1 cellular context compared by ENCODE assay signal in the genomic region with DNA sequence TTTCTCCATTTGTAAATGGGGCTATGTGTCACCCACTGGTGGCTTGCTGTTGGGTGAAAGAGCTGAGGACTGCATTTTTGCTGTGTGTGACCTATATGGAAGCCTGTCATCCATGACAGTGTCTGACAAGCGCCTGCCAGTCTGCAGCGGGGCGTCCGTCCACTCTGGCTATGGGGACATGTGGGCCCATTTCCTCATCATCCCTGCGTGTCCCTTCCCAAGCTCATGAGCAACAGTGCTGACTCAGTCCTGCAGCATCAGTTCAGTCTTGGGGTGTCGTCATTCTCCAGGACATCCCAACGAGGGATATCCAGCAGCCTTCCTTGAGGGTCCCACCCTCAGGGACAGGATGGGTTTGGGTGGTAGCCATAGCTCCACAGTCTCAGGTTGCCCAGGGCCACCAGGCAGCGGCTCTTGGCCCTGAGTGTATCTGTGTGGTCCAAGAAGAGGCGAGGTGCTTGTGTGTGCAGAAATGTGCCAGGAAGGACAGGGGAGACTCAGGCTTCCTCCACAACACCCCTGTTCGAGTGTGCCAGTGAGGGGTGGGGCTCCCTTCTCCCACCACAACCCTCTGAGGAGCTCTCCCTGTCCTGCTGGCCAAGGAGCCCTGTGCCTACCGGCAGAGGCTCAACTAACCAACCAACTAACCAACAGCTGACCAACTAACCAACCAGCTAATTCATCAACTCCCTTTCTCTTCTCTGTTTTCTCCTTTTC.
TF ChIP-seq lines count a peak whose summit lies in the region.

No MANE protein-coding gene starts in this region.

TF ChIP-seq in H1, 55 proteins besides CTCF, POLR2A, EP300 and RAD21 (continued from another document):
- TF ChIP-seq E2F6 (IDR thresholded peaks at IDR 0.05), result no peak
- TF ChIP-seq, protein P1, sequence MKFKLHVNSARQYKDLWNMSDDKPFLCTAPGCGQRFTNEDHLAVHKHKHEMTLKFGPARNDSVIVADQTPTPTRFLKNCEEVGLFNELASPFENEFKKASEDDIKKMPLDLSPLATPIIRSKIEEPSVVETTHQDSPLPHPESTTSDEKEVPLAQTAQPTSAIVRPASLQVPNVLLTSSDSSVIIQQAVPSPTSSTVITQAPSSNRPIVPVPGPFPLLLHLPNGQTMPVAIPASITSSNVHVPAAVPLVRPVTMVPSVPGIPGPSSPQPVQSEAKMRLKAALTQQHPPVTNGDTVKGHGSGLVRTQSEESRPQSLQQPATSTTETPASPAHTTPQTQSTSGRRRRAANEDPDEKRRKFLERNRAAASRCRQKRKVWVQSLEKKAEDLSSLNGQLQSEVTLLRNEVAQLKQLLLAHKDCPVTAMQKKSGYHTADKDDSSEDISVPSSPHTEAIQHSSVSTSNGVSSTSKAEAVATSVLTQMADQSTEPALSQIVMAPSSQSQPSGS (IDR thresholded peaks at IDR 0.05; ENCODE audit: low read length), result no peak
- no peak for TF ChIP-seq SRF (IDR thresholded peaks at IDR 0.05; ENCODE audit: low read depth, low read length)
- TF ChIP-seq CBX8 (IDR thresholded peaks at IDR 0.05; ENCODE audit: borderline replicate concordance, low read depth, low read length), result no peak
- no peak for TF ChIP-seq TAF7 (optimal IDR thresholded peaks at IDR 0.05; ENCODE audit: borderline replicate concordance, low read depth, low read length)
- TF ChIP-seq TCF12 (IDR thresholded peaks at IDR 0.05; ENCODE audit: low read depth, low read length), result no peak
- TF ChIP-seq RFX5 (IDR thresholded peaks at IDR 0.05; ENCODE audit: borderline replicate concordance, low read depth, low read length), result no peak
- TF ChIP-seq CHD7 (IDR thresholded peaks at IDR 0.05; ENCODE audit: insufficient replicate concordance, low read length), result no peak
- no peak for TF ChIP-seq HDAC6 (IDR thresholded peaks at IDR 0.05; ENCODE audit: low read depth, low read length)
- TF ChIP-seq RXRA (IDR thresholded peaks at IDR 0.05; ENCODE audit: insufficient read depth, low read depth, low read length), result no peak
- no peak for TF ChIP-seq NANOG (IDR thresholded peaks at IDR 0.05; ENCODE audit: insufficient read depth, low read depth, low read length, poor library complexity, severe bottlenecking)
- TF ChIP-seq JUN (IDR thresholded peaks at IDR 0.05; ENCODE audit: low read depth, low read length), result no peak
- TF ChIP-seq, protein P2, sequence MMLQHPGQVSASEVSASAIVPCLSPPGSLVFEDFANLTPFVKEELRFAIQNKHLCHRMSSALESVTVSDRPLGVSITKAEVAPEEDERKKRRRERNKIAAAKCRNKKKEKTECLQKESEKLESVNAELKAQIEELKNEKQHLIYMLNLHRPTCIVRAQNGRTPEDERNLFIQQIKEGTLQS (IDR thresholded peaks at IDR 0.05; ENCODE audit: insufficient read depth, low read depth, low read length), result no peak
- no peak for TF ChIP-seq POU5F1 (IDR thresholded peaks at IDR 0.05; ENCODE audit: low read depth, low read length)
- no peak for TF ChIP-seq JUND (IDR thresholded peaks at IDR 0.05; ENCODE audit: low read length)
- TF ChIP-seq SAP30 (IDR thresholded peaks at IDR 0.05; ENCODE audit: insufficient read depth, insufficient replicate concordance, low read length), result no peak
- TF ChIP-seq KDM5A (IDR thresholded peaks at IDR 0.05; ENCODE audit: low read length), result no peak
